1 cellular context compared by ENCODE assay signal in genomic region chr11:18720811-18721575, GRCh38.
TF ChIP-seq lines count a peak whose summit lies in the region.

No MANE protein-coding gene starts in this region.

TF ChIP-seq in GM12878, 131 proteins besides CTCF, POLR2A, EP300 and RAD21:
- no peak for TF ChIP-seq RBBP5 (conservative IDR thresholded peaks at IDR 0.05)
- TF ChIP-seq NFIC (IDR thresholded peaks at IDR 0.05; ENCODE audit: low read depth, low read length): no peak
- TF ChIP-seq BHLHE40 (IDR thresholded peaks at IDR 0.05; ENCODE audit: borderline replicate concordance in 1 of 2, low read depth in 2 of 2, low read length in 1 of 2): peak in 1 of 2 experiments; percentile 21; a peak in 1 of 4 replicates
- TF ChIP-seq IKZF1 (conservative IDR thresholded peaks at IDR 0.05): no peak
- no peak for TF ChIP-seq ZNF687 (IDR thresholded peaks at IDR 0.05)
- TF ChIP-seq IRF4 (IDR thresholded peaks at IDR 0.05; ENCODE audit: low read depth, low read length): no peak
- TF ChIP-seq ASH2L (IDR thresholded peaks at IDR 0.05; ENCODE audit: borderline replicate concordance, low read depth): no peak
